In the genomic region with DNA sequence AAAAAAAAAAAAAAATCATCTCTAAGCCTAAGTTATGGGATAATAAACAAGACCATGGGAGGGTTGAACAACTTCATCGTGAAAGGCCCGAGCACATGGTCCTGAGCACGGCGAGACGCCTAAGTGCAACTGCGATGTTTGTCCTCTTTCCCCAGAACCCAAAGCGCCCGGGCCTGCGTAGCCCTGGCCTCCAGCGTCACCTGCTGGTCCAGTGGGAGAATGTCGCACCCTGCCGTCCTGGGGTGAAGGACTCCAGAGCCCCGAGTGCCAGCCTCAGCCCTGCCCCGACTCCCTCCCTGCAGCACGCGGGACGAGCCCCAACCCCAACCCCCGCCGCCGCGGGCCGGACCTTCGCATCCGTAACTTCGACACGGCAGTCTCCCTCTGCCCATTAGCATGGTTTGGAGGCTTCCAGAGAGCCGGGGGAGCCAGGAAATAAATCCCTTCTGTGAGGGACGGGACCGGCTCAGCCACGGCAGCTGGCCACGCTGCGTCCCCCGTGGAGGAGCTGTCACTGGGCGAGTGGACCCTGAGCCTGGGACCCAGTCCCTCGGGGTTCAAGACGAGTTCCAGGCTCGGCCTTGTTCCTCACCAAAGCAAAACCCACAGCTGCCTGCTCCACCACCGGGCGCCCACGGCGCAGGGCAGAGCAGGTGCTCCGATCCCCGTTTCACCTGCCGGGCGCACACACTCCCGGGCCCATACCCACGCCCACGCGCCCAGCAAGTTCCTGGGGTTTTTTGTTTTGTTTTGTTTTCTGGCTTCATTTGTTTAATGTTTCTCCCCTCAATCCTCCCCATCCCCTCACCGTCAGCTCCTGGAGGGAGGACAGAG, we compare ENCODE assay signal across 1 cellular context.
TF ChIP-seq lines count a peak whose summit lies in the region.

No MANE protein-coding gene starts in this region.

TF ChIP-seq in HepG2, 621 proteins besides CTCF, POLR2A, EP300 and RAD21 (continued from another document and continues in another):
- TF ChIP-seq, protein P1, sequence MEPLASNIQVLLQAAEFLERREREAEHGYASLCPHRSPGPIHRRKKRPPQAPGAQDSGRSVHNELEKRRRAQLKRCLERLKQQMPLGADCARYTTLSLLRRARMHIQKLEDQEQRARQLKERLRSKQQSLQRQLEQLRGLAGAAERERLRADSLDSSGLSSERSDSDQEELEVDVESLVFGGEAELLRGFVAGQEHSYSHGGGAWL (CRISPR knock-in tag; IDR thresholded peaks at IDR 0.05) = no peak
- TF ChIP-seq, protein P2, sequence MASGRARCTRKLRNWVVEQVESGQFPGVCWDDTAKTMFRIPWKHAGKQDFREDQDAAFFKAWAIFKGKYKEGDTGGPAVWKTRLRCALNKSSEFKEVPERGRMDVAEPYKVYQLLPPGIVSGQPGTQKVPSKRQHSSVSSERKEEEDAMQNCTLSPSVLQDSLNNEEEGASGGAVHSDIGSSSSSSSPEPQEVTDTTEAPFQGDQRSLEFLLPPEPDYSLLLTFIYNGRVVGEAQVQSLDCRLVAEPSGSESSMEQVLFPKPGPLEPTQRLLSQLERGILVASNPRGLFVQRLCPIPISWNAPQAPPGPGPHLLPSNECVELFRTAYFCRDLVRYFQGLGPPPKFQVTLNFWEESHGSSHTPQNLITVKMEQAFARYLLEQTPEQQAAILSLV (CRISPR knock-in tag; IDR thresholded peaks at IDR 0.05; ENCODE audit: borderline replicate concordance) = peak; percentile 74; the same call in 1 of the 2 replicates
- TF ChIP-seq, protein P3, sequence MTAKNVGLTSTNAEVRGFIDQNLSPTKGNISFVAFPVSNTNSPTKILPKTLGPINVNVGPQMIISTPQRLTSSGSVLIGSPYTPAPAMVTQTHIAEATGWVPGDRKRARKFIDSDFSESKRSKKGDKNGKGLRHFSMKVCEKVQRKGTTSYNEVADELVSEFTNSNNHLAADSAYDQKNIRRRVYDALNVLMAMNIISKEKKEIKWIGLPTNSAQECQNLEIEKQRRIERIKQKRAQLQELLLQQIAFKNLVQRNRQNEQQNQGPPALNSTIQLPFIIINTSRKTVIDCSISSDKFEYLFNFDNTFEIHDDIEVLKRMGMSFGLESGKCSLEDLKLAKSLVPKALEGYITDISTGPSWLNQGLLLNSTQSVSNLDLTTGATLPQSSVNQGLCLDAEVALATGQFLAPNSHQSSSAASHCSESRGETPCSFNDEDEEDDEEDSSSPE (CRISPR knock-in tag; IDR thresholded peaks at IDR 0.05) = 0 out of 2 replicates have a peak, but pooled peaks have one; percentile 27
- TF ChIP-seq BORCS8-MEF2B (CRISPR knock-in tag; IDR thresholded peaks at IDR 0.05) = peak; percentile 53; the same call in 1 of the 2 replicates
- peak; percentile 54 for TF ChIP-seq TEAD3 (CRISPR knock-in tag; optimal IDR thresholded peaks at IDR 0.05; ENCODE audit: borderline replicate concordance)
- TF ChIP-seq, protein P4, sequence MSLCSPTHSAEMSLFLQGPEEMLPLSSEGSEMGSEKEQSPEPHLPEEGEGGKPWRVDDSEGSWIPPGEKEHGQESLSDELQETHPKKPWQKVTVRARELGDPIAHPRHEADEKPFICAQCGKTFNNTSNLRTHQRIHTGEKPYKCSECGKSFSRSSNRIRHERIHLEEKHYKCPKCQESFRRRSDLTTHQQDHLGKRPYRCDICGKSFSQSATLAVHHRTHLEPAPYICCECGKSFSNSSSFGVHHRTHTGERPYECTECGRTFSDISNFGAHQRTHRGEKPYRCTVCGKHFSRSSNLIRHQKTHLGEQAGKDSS (CRISPR knock-in tag; IDR thresholded peaks at IDR 0.05; ENCODE audit: borderline replicate concordance, low read depth) = peak; percentile 46; the same call in 1 of the 2 replicates
- TF ChIP-seq, protein P5, sequence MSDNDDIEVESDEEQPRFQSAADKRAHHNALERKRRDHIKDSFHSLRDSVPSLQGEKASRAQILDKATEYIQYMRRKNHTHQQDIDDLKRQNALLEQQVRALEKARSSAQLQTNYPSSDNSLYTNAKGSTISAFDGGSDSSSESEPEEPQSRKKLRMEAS (IDR thresholded peaks at IDR 0.05) = peak; percentile 70
- TF ChIP-seq SPEN (CRISPR knock-in tag; IDR thresholded peaks at IDR 0.05; ENCODE audit: low read depth) = peak; percentile 45; the same call in 1 of the 2 replicates
- TF ChIP-seq, protein P6, sequence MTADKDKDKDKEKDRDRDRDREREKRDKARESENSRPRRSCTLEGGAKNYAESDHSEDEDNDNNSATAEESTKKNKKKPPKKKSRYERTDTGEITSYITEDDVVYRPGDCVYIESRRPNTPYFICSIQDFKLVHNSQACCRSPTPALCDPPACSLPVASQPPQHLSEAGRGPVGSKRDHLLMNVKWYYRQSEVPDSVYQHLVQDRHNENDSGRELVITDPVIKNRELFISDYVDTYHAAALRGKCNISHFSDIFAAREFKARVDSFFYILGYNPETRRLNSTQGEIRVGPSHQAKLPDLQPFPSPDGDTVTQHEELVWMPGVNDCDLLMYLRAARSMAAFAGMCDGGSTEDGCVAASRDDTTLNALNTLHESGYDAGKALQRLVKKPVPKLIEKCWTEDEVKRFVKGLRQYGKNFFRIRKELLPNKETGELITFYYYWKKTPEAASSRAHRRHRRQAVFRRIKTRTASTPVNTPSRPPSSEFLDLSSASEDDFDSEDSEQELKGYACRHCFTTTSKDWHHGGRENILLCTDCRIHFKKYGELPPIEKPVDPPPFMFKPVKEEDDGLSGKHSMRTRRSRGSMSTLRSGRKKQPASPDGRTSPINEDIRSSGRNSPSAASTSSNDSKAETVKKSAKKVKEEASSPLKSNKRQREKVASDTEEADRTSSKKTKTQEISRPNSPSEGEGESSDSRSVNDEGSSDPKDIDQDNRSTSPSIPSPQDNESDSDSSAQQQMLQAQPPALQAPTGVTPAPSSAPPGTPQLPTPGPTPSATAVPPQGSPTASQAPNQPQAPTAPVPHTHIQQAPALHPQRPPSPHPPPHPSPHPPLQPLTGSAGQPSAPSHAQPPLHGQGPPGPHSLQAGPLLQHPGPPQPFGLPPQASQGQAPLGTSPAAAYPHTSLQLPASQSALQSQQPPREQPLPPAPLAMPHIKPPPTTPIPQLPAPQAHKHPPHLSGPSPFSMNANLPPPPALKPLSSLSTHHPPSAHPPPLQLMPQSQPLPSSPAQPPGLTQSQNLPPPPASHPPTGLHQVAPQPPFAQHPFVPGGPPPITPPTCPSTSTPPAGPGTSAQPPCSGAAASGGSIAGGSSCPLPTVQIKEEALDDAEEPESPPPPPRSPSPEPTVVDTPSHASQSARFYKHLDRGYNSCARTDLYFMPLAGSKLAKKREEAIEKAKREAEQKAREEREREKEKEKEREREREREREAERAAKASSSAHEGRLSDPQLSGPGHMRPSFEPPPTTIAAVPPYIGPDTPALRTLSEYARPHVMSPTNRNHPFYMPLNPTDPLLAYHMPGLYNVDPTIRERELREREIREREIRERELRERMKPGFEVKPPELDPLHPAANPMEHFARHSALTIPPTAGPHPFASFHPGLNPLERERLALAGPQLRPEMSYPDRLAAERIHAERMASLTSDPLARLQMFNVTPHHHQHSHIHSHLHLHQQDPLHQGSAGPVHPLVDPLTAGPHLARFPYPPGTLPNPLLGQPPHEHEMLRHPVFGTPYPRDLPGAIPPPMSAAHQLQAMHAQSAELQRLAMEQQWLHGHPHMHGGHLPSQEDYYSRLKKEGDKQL (CRISPR knock-in tag; IDR thresholded peaks at IDR 0.05; ENCODE audit: low read depth) = no peak
- TF ChIP-seq ZNF772 (CRISPR knock-in tag; IDR thresholded peaks at IDR 0.05) = 0 out of 2 replicates have a peak, but pooled peaks have one; percentile 28
- 0 out of 2 replicates have a peak, but pooled peaks have one; percentile 38 for TF ChIP-seq ZNF263 (CRISPR knock-in tag; IDR thresholded peaks at IDR 0.05)
- no peak for TF ChIP-seq ZNF543 (CRISPR knock-in tag; IDR thresholded peaks at IDR 0.05)
- peak; percentile 48; the same call in 1 of the 2 replicates for TF ChIP-seq ZNF143 (CRISPR knock-in tag; IDR thresholded peaks at IDR 0.05)
- TF ChIP-seq FOXO1 (CRISPR knock-in tag; IDR thresholded peaks at IDR 0.05) = peak; percentile 40; the same call in 1 of the 2 replicates
- peak; percentile 60; the same call in 1 of the 2 replicates for TF ChIP-seq ARNT2 (CRISPR knock-in tag; IDR thresholded peaks at IDR 0.05; ENCODE audit: low read depth)
- TF ChIP-seq ZNF30 (CRISPR knock-in tag; IDR thresholded peaks at IDR 0.05) = no peak
- TF ChIP-seq KDM4B (CRISPR knock-in tag; IDR thresholded peaks at IDR 0.05) = peak; percentile 27; the same call in 1 of the 2 replicates
- TF ChIP-seq POLR2AphosphoS2 (IDR thresholded peaks at IDR 0.05; ENCODE audit: low read depth, low read length) = no peak
- peak; percentile 98 for TF ChIP-seq STAG1 (CRISPR knock-in tag; IDR thresholded peaks at IDR 0.05)
- TF ChIP-seq, protein P7, sequence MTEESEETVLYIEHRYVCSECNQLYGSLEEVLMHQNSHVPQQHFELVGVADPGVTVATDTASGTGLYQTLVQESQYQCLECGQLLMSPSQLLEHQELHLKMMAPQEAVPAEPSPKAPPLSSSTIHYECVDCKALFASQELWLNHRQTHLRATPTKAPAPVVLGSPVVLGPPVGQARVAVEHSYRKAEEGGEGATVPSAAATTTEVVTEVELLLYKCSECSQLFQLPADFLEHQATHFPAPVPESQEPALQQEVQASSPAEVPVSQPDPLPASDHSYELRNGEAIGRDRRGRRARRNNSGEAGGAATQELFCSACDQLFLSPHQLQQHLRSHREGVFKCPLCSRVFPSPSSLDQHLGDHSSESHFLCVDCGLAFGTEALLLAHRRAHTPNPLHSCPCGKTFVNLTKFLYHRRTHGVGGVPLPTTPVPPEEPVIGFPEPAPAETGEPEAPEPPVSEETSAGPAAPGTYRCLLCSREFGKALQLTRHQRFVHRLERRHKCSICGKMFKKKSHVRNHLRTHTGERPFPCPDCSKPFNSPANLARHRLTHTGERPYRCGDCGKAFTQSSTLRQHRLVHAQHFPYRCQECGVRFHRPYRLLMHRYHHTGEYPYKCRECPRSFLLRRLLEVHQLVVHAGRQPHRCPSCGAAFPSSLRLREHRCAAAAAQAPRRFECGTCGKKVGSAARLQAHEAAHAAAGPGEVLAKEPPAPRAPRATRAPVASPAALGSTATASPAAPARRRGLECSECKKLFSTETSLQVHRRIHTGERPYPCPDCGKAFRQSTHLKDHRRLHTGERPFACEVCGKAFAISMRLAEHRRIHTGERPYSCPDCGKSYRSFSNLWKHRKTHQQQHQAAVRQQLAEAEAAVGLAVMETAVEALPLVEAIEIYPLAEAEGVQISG (CRISPR knock-in tag; IDR thresholded peaks at IDR 0.05) = peak; percentile 37; the same call in 1 of the 2 replicates
- TF ChIP-seq, protein P8, sequence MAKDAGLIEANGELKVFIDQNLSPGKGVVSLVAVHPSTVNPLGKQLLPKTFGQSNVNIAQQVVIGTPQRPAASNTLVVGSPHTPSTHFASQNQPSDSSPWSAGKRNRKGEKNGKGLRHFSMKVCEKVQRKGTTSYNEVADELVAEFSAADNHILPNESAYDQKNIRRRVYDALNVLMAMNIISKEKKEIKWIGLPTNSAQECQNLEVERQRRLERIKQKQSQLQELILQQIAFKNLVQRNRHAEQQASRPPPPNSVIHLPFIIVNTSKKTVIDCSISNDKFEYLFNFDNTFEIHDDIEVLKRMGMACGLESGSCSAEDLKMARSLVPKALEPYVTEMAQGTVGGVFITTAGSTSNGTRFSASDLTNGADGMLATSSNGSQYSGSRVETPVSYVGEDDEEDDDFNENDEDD (CRISPR knock-in tag; IDR thresholded peaks at IDR 0.05; ENCODE audit: borderline replicate concordance) = 0 out of 2 replicates have a peak, but pooled peaks have one; percentile 29
- TF ChIP-seq ZBTB38 (CRISPR knock-in tag; IDR thresholded peaks at IDR 0.05) = 0 out of 2 replicates have a peak, but pooled peaks have one; percentile 46
- TF ChIP-seq, protein P9, sequence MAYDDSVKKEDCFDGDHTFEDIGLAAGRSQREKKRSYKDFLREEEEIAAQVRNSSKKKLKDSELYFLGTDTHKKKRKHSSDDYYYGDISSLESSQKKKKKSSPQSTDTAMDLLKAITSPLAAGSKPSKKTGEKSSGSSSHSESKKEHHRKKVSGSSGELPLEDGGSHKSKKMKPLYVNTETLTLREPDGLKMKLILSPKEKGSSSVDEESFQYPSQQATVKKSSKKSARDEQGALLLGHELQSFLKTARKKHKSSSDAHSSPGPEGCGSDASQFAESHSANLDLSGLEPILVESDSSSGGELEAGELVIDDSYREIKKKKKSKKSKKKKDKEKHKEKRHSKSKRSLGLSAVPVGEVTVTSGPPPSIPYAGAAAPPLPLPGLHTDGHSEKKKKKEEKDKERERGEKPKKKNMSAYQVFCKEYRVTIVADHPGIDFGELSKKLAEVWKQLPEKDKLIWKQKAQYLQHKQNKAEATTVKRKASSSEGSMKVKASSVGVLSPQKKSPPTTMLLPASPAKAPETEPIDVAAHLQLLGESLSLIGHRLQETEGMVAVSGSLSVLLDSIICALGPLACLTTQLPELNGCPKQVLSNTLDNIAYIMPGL (CRISPR knock-in tag; IDR thresholded peaks at IDR 0.05; ENCODE audit: borderline replicate concordance in 1 of 2, low read depth in 1 of 2) = 0 out of 4 replicates have a peak, but pooled peaks of 1 of the 2 experiments have one; percentile 42
- 0 out of 2 replicates have a peak, but pooled peaks have one; percentile 19 for TF ChIP-seq HNRNPL (IDR thresholded peaks at IDR 0.05; ENCODE audit: low read depth, low read length)
- TF ChIP-seq, protein P10, sequence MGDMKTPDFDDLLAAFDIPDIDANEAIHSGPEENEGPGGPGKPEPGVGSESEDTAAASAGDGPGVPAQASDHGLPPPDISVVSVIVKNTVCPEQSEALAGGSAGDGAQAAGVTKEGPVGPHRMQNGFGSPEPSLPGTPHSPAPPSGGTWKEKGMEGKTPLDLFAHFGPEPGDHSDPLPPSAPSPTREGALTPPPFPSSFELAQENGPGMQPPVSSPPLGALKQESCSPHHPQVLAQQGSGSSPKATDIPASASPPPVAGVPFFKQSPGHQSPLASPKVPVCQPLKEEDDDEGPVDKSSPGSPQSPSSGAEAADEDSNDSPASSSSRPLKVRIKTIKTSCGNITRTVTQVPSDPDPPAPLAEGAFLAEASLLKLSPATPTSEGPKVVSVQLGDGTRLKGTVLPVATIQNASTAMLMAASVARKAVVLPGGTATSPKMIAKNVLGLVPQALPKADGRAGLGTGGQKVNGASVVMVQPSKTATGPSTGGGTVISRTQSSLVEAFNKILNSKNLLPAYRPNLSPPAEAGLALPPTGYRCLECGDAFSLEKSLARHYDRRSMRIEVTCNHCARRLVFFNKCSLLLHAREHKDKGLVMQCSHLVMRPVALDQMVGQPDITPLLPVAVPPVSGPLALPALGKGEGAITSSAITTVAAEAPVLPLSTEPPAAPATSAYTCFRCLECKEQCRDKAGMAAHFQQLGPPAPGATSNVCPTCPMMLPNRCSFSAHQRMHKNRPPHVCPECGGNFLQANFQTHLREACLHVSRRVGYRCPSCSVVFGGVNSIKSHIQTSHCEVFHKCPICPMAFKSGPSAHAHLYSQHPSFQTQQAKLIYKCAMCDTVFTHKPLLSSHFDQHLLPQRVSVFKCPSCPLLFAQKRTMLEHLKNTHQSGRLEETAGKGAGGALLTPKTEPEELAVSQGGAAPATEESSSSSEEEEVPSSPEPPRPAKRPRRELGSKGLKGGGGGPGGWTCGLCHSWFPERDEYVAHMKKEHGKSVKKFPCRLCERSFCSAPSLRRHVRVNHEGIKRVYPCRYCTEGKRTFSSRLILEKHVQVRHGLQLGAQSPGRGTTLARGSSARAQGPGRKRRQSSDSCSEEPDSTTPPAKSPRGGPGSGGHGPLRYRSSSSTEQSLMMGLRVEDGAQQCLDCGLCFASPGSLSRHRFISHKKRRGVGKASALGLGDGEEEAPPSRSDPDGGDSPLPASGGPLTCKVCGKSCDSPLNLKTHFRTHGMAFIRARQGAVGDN (CRISPR knock-in tag; IDR thresholded peaks at IDR 0.05) = peak; percentile 51
- peak; percentile 63 for TF ChIP-seq REPIN1 (CRISPR knock-in tag; IDR thresholded peaks at IDR 0.05; ENCODE audit: borderline replicate concordance, low read depth)
- no peak for TF ChIP-seq FOXA1 (IDR thresholded peaks at IDR 0.05)
- 0 out of 2 replicates have a peak, but pooled peaks have one; percentile 21 for TF ChIP-seq FOXA1 (CRISPR knock-in tag; IDR thresholded peaks at IDR 0.05)
- peak; percentile 89 for TF ChIP-seq MTF2 (CRISPR knock-in tag; IDR thresholded peaks at IDR 0.05; ENCODE audit: borderline replicate concordance)
- TF ChIP-seq TAF1 (CRISPR knock-in tag; IDR thresholded peaks at IDR 0.05) = no peak
